16 cellular contexts compared by ENCODE assay signal in the genomic region with DNA sequence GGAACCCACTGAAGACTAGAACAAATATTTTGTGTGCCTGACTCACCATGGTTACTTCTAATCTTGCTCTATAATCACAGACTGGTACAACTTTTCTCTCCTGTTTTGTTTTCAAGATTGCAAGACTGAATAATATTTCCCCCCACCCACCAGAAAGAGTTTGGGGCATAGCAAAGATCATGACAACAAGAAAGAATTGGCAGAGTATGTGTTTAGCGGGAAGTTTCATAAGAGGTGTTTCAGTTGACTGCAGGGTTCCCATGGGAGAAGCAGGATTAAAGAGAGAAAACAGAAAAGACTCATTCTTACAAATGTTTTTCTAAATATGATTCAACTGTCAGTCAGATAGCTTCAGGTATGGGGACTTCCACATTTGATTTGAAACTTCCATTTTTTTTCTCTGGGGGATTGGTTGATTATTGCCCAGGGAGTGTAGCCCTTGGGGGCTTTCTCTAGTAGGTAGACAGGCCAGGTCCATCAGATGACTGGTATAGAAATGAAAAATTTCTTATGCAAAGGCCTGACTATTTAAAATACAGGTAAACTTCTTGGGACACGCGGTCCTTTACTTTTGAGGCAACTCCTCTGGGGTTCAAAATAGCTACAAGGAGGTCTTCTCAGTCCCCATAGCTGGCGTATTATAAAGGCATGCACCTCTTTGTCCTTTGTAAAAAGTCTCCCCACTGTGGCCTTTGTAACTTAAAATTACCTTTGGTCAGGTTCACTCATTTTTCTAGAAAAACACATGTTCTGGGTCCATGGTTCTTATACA.
A peak's percentile ranks its signal among the peaks of the same experiment; 100 is the strongest.
DNase-seq lines count a peak whose midpoint lies in the region; ATAC-seq, FAIRE-seq and TF ChIP-seq lines count a peak whose summit lies in the region.
"Had no signal": no experiment of that assay in that cellular context is flagged by ENCODE, and none has a peak within 500 bp of the region (broad histone marks: within the 10 kb centered on the region; RNA-seq: fewer than 3 reads in every experiment).

No MANE protein-coding gene starts in this region.

- no peak overlapping the region for H3K4me3 ChIP-seq in WERI-Rb-1 (ENCODE audit: low read depth, low read length)
- H3K4me3 ChIP-seq: prostate gland, SJSA1 had no signal

- peak; percentile 82 for FAIRE-seq in GM18507 (lab: Jason Lieb, UNC)
- FAIRE-seq: bronchial epithelial cell had no signal

- H3K27ac ChIP-seq in WERI-Rb-1: no peak overlapping the region
- H3K27ac ChIP-seq: prostate gland, SJSA1 had no signal

- no peaks in the 10 kb centered on the region for H3K36me3 ChIP-seq in WERI-Rb-1
- H3K36me3 ChIP-seq: prostate gland, SJSA1 had no signal

- peaks cover 10% of the 10 kb centered on the region for H3K9me3 ChIP-seq in WERI-Rb-1 (ENCODE audit: severe bottlenecking)
- H3K9me3 ChIP-seq: prostate gland had no signal

- peaks cover 68% of the 10 kb centered on the region for H3K27me3 ChIP-seq in WERI-Rb-1 (ENCODE audit: insufficient read depth, low read depth, severe bottlenecking)
- H3K27me3 ChIP-seq: SJSA1 had no signal

- ATAC-seq in GM19468 (IDR thresholded peaks at IDR 0.05; ENCODE audit: extremely low read depth, unreplicated experiment) (peak; percentile 54), HG02885 (IDR thresholded peaks at IDR 0.05; ENCODE audit: poor library complexity, unreplicated experiment) (peak; percentile 55), HG03565 (IDR thresholded peaks at IDR 0.05; ENCODE audit: unreplicated experiment) (peak; percentile 62)

- TF ChIP-seq CTCF in WERI-Rb-1 (IDR thresholded peaks at IDR 0.05; ENCODE audit: low read depth, low read length): no peak

- DNase-seq in GM18507 (ENCODE audit: extremely low spot score, insufficient read length, low read depth) (peak; percentile 23), WERI-Rb-1 (no peak), hepatic stellate cell (ENCODE audit: low spot score) (no peak), AG08395 (ENCODE audit: low spot score) (no peak)
- no peak for DNase-seq in activated CD8-positive, alpha-beta memory T cell treated with anti-CD3 and anti-CD28 coated beads, Interleukin-2, amount 50 U/mL, for 48 hours
- DNase-seq: activated CD4-positive, CD25-positive, alpha-beta regulatory T cell; C1 segment of cervical spinal cord; GDM1; HFFc6; NCI-H526 had no signal
